In the genomic region with DNA sequence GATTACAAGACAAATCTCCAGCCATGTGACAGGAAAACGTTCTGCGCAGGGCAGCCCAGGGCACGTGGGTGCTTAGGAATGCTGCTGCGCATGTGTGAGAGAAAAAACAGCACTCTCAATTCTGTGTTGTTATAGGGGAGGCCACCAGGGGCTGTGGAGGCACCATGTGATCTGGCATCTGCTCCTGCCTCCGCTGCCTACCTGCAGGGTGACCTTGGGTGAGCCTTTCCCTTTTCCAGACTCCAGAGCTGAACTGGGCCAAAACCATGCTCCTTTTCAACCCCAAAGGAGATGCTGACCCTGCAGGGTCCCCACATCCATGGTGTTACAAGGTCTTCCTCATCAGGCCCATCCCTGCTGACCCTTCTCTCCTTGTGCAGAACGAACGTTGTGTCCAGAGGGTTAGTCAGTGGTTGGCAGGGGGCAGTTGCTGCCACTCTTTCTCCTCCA, we compare ENCODE assay signal across 2 cellular contexts.
TF ChIP-seq lines count a peak whose summit lies in the region.

No MANE protein-coding gene starts in this region.

TF ChIP-seq in HepG2, 621 proteins besides CTCF, POLR2A, EP300 and RAD21 (continues in another document):
- TF ChIP-seq, protein P1, sequence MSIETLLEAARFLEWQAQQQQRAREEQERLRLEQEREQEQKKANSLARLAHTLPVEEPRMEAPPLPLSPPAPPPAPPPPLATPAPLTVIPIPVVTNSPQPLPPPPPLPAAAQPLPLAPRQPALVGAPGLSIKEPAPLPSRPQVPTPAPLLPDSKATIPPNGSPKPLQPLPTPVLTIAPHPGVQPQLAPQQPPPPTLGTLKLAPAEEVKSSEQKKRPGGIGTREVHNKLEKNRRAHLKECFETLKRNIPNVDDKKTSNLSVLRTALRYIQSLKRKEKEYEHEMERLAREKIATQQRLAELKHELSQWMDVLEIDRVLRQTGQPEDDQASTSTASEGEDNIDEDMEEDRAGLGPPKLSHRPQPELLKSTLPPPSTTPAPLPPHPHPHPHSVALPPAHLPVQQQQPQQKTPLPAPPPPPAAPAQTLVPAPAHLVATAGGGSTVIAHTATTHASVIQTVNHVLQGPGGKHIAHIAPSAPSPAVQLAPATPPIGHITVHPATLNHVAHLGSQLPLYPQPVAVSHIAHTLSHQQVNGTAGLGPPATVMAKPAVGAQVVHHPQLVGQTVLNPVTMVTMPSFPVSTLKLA (IDR thresholded peaks at IDR 0.05) = peak; percentile 66
- TF ChIP-seq RAD51 (IDR thresholded peaks at IDR 0.05; ENCODE audit: borderline replicate concordance) = peak; percentile 26; the same call in 1 of the 2 replicates
- TF ChIP-seq, protein P2, sequence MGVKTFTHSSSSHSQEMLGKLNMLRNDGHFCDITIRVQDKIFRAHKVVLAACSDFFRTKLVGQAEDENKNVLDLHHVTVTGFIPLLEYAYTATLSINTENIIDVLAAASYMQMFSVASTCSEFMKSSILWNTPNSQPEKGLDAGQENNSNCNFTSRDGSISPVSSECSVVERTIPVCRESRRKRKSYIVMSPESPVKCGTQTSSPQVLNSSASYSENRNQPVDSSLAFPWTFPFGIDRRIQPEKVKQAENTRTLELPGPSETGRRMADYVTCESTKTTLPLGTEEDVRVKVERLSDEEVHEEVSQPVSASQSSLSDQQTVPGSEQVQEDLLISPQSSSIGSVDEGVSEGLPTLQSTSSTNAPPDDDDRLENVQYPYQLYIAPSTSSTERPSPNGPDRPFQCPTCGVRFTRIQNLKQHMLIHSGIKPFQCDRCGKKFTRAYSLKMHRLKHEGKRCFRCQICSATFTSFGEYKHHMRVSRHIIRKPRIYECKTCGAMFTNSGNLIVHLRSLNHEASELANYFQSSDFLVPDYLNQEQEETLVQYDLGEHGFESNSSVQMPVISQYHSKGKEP (CRISPR knock-in tag; IDR thresholded peaks at IDR 0.05) = no peak
- TF ChIP-seq, protein P3, sequence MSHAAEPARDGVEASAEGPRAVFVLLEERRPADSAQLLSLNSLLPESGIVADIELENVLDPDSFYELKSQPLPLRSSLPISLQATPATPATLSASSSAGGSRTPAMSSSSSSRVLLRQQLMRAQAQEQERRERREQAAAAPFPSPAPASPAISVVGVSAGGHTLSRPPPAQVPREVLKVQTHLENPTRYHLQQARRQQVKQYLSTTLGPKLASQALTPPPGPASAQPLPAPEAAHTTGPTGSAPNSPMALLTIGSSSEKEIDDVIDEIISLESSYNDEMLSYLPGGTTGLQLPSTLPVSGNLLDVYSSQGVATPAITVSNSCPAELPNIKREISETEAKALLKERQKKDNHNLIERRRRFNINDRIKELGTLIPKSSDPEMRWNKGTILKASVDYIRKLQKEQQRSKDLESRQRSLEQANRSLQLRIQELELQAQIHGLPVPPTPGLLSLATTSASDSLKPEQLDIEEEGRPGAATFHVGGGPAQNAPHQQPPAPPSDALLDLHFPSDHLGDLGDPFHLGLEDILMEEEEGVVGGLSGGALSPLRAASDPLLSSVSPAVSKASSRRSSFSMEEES (CRISPR knock-in tag; IDR thresholded peaks at IDR 0.05) = 0 out of 2 replicates have a peak, but pooled peaks have one; percentile 24
- TF ChIP-seq, protein P4, sequence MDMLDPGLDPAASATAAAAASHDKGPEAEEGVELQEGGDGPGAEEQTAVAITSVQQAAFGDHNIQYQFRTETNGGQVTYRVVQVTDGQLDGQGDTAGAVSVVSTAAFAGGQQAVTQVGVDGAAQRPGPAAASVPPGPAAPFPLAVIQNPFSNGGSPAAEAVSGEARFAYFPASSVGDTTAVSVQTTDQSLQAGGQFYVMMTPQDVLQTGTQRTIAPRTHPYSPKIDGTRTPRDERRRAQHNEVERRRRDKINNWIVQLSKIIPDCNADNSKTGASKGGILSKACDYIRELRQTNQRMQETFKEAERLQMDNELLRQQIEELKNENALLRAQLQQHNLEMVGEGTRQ (IDR thresholded peaks at IDR 0.05; ENCODE audit: low read depth, low read length) = peak; percentile 86
- TF ChIP-seq, protein P4 (CRISPR knock-in tag; IDR thresholded peaks at IDR 0.05; ENCODE audit: borderline replicate concordance) = peak; percentile 75; the same call in 1 of the 2 replicates
- 0 out of 2 replicates have a peak, but pooled peaks have one; percentile 10 for TF ChIP-seq BHLHE40 (IDR thresholded peaks at IDR 0.05; ENCODE audit: low read length)
- TF ChIP-seq, protein P5, sequence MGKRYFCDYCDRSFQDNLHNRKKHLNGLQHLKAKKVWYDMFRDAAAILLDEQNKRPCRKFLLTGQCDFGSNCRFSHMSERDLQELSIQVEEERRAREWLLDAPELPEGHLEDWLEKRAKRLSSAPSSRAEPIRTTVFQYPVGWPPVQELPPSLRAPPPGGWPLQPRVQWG (CRISPR knock-in tag; IDR thresholded peaks at IDR 0.05; ENCODE audit: borderline replicate concordance, low read depth) = no peak
- TF ChIP-seq, protein P6, sequence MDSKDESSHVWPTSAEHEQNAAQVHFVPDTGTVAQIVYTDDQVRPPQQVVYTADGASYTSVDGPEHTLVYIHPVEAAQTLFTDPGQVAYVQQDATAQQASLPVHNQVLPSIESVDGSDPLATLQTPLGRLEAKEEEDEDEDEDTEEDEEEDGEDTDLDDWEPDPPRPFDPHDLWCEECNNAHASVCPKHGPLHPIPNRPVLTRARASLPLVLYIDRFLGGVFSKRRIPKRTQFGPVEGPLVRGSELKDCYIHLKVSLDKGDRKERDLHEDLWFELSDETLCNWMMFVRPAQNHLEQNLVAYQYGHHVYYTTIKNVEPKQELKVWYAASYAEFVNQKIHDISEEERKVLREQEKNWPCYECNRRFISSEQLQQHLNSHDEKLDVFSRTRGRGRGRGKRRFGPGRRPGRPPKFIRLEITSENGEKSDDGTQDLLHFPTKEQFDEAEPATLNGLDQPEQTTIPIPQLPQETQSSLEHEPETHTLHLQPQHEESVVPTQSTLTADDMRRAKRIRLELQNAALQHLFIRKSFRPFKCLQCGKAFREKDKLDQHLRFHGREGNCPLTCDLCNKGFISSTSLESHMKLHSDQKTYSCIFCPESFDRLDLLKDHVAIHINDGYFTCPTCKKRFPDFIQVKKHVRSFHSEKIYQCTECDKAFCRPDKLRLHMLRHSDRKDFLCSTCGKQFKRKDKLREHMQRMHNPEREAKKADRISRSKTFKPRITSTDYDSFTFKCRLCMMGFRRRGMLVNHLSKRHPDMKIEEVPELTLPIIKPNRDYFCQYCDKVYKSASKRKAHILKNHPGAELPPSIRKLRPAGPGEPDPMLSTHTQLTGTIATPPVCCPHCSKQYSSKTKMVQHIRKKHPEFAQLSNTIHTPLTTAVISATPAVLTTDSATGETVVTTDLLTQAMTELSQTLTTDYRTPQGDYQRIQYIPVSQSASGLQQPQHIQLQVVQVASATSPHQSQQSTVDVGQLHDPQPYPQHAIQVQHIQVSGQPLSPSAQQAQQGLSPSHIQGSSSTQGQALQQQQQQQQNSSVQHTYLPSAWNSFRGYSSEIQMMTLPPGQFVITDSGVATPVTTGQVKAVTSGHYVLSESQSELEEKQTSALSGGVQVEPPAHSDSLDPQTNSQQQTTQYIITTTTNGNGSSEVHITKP (CRISPR knock-in tag; IDR thresholded peaks at IDR 0.05; ENCODE audit: low read depth) = peak; percentile 39; the same call in 1 of the 2 replicates

TF ChIP-seq in WTC11, 78 proteins besides CTCF, POLR2A, EP300 and RAD21 (continued from another document):
- TF ChIP-seq, protein P4 (CRISPR knock-in tag; IDR thresholded peaks at IDR 0.05) = peak; percentile 71
- TF ChIP-seq, protein P7, sequence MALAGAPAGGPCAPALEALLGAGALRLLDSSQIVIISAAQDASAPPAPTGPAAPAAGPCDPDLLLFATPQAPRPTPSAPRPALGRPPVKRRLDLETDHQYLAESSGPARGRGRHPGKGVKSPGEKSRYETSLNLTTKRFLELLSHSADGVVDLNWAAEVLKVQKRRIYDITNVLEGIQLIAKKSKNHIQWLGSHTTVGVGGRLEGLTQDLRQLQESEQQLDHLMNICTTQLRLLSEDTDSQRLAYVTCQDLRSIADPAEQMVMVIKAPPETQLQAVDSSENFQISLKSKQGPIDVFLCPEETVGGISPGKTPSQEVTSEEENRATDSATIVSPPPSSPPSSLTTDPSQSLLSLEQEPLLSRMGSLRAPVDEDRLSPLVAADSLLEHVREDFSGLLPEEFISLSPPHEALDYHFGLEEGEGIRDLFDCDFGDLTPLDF (CRISPR knock-in tag; IDR thresholded peaks at IDR 0.05) = no peak
